In the genomic region with DNA sequence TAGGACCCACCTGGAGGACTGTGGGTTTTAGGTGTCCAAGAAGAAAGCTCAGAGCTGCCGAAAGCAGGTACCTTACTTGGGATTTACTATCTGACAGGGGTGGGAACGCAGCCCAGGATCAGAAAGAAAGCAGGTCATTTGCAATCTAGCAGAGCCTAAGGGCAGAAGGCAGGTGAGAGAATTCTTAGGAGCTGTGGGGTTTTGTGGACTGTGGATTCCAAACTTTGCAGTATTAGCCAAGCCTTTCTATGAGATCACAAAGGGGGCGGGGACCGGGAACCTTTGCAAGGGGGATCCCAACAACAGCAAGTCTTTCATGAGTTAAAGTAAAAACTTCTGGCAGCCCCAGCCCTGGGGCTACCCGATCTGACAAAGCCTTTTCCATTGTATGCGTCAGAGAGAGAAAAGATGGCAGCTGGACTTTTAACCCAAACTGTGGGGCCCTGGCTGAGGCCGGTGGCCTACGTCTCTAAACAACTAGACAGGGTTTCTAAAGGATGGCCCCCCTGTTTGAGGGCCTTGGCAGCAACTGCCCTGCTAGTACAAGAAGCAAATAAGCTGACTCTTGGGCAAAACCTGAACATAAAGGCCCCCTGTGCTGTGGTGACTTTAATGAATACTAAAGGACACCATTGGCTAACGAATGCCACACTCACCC, we compare ENCODE assay signal across 14 cellular contexts. TPM values are rescaled to one million over a fixed set of nuclear protein-coding genes. Genes with fewer than 3 reads are reported as not detected.
DNase-seq lines count a peak whose midpoint lies in the region; ATAC-seq, FAIRE-seq and TF ChIP-seq lines count a peak whose summit lies in the region.
"Not testable (repeated sequence)": the region's sequence is repeated elsewhere in the genome, so short reads cannot be mapped to it uniquely, and the experiment has no call there.
"Had no signal": no experiment of that assay in that cellular context is flagged by ENCODE, and none has a peak within 500 bp of the region (broad histone marks: within the 10 kb centered on the region; RNA-seq: fewer than 3 reads in every experiment).

No MANE protein-coding gene starts in this region.

- H3K9ac ChIP-seq in endodermal cell (ENCODE audit: extremely low read depth, low read length, poor library complexity, severe bottlenecking); neural progenitor cell: not testable (repeated sequence)
- H3K9ac ChIP-seq in HepG2 (ENCODE audit: insufficient read depth, low read depth, low read length), result peak overlapping the region; percentile 82

- not testable (repeated sequence) for H3K4me3 Mint-ChIP-seq in endodermal cell, neural progenitor cell

- H3K27ac ChIP-seq in endodermal cell (ENCODE audit: low read depth, low read length), result not testable (repeated sequence)
- H3K27ac ChIP-seq in HepG2 (ENCODE audit: extremely low read length, insufficient read depth, low read length), result peak overlapping the region; percentile 91
- peak overlapping the region; percentile 37 for H3K27ac ChIP-seq in neural progenitor cell

- not testable (repeated sequence) for H4K20me1 ChIP-seq in HepG2 (ENCODE audit: insufficient read depth, low read length); neural progenitor cell (ENCODE audit: low read depth)

- intact Hi-C loops in HepG2 (cut with micrococcal nuclease; ENCODE audit: unreplicated experiment), result loop anchor here (1.0 kb wide), 1 partner anchor 27 kb away; no protein-coding TSS in a partner anchor

- WGBS in endodermal cell (ENCODE audit: insufficient coverage in 1 of 2, insufficient read length in 1 of 2), 2 experiments, result 67 to 72% methylated on average over 3 to 9 of the region's 9 CpGs
- WGBS in HepG2 (ENCODE audit: low lambda C conversion rate), result 8% methylated on average over 9 of the region's 9 CpGs

- peaks cover 23% of the 10 kb centered on the region for H3K4me1 Mint-ChIP-seq in endodermal cell
- H3K4me1 Mint-ChIP-seq in neural progenitor cell, result peaks cover 25% of the 10 kb centered on the region

- not testable (repeated sequence) for H3K9me3 Mint-ChIP-seq in endodermal cell, neural progenitor cell

- H3K36me3 ChIP-seq in endodermal cell (ENCODE audit: control insufficient read depth, insufficient read depth, low read length); HepG2 (replicated peaks in 1 of 2; ENCODE audit: control insufficient read depth in 1 of 2, insufficient read depth in 2 of 2, low read length in 2 of 2); neural progenitor cell: not testable (repeated sequence)

- H3K79me2 ChIP-seq in HepG2 (ENCODE audit: insufficient read depth, low read length); neural progenitor cell (ENCODE audit: low read depth): not testable (repeated sequence)

- TF ChIP-seq POLR2A in HepG2 (IDR thresholded peaks at IDR 0.05; ENCODE audit: insufficient read depth in 1 of 2, low read depth in 2 of 2, low read length in 2 of 2), result not testable (repeated sequence)

- not testable (repeated sequence) for TF ChIP-seq CTCF in endodermal cell (conservative IDR thresholded peaks at IDR 0.05); HepG2 (CRISPR knock-in tag; IDR thresholded peaks at IDR 0.05); neural progenitor cell (IDR thresholded peaks at IDR 0.05)

- H3K27me3 Mint-ChIP-seq in endodermal cell (ENCODE audit: insufficient read depth); neural progenitor cell (ENCODE audit: insufficient read depth, low read depth): not testable (repeated sequence)

- H3K9me3 ChIP-seq in endodermal cell (ENCODE audit: control insufficient read depth, low read length); HepG2 (ENCODE audit: low read length); neural progenitor cell (ENCODE audit: low read depth): not testable (repeated sequence)

- H3K27me3 ChIP-seq in endodermal cell (ENCODE audit: control insufficient read depth, insufficient read depth, low read length, poor library complexity, severe bottlenecking); HepG2 (ENCODE audit: control insufficient read depth in 1 of 2, insufficient read depth in 2 of 2, low read length in 2 of 2); neural progenitor cell: not testable (repeated sequence)

- FAIRE-seq in HepG2 (lab: Jason Lieb, UNC), result peak; percentile 61

- BruUV-seq in HepG2 (replicated peaks; lab: Mats Ljungman, UMichigan), result TSS peak; percentile 81

- DNase-seq in EH (ENCODE audit: low read depth), result peak; percentile 17
- peak; percentile 16 for DNase-seq in NCI-H226
- peak; percentile 64 for DNase-seq in SK-MEL-5 (ENCODE audit: low read depth, low spot score)
- DNase-seq in endodermal cell; neural progenitor cell (ENCODE audit: low spot score): not testable (repeated sequence)
- DNase-seq in foreskin melanocyte, result peak; percentile 58
- peak; percentile 78 for DNase-seq in HepG2 (ENCODE audit: low spot score)

- not testable (repeated sequence) for H3K4me1 ChIP-seq in endodermal cell (ENCODE audit: control insufficient read depth, insufficient read depth, low read length)
- H3K4me1 ChIP-seq in HepG2 (ENCODE audit: insufficient read depth, low read length) (peaks cover 46% of the 10 kb centered on the region), neural progenitor cell (peaks cover 31% of the 10 kb centered on the region)

- peak; percentile 23; the same call in 1 of the 3 replicates for ATAC-seq in HepG2

- not testable (repeated sequence) for H3K36me3 Mint-ChIP-seq in endodermal cell (ENCODE audit: low read depth); neural progenitor cell

- not testable (repeated sequence) for H3K4me3 ChIP-seq in endodermal cell (ENCODE audit: low read length); neural progenitor cell
- peak overlapping the region in 2 of 3 experiments; percentile 23 to 50; a peak in 3 of 6 replicates for H3K4me3 ChIP-seq in HepG2 (replicated peaks in 1 of 3; ENCODE audit: insufficient read depth in 1 of 3, low read depth in 2 of 3, low read length in 3 of 3)

- POLR2A ChIA-PET in HepG2 (lab: Yijun Ruan, JAX), result interaction anchor here (1.3 to 1.8 kb wide), 3 partner anchors 33 to 59 kb away, joined by 4 to 6 read pairs (median 6); no protein-coding TSS in a partner anchor

- H2AFZ ChIP-seq in HepG2 (ENCODE audit: low read length), result not testable (repeated sequence)
- peak overlapping the region; percentile 63 for H2AFZ ChIP-seq in neural progenitor cell (replicated peaks)

- TF ChIP-seq RAD21 in HepG2 (CRISPR knock-in tag; IDR thresholded peaks at IDR 0.05), result not testable (repeated sequence)

- H3K4me2 ChIP-seq in HepG2 (ENCODE audit: low read depth, low read length) (peak overlapping the region; percentile 72), neural progenitor cell (peak overlapping the region; percentile 54)

- not testable (repeated sequence) for H3F3A ChIP-seq in neural progenitor cell (ENCODE audit: low read depth)

- CTCF ChIA-PET in HepG2 (lab: Yijun Ruan, JAX; ENCODE audit: low intra/inter-chr PET ratio, low total read pairs), result not testable (repeated sequence)

- TF ChIP-seq EP300 in HepG2 (IDR thresholded peaks at IDR 0.05; ENCODE audit: low read depth in 2 of 2, low read length in 2 of 2); HepG2 (CRISPR knock-in tag; IDR thresholded peaks at IDR 0.05; ENCODE audit: borderline replicate concordance): not testable (repeated sequence)

- in situ Hi-C loops in SK-MEL-5 (cut with HindIII; ENCODE audit: low pct_unique_long_range_greater_than_20kb, low sequenced_read_pairs); HepG2 (cut with HindIII; ENCODE audit: extremely low pct_ligation_motif_present, low pct_unique_long_range_greater_than_20kb): not testable (repeated sequence)

- H3K27ac Mint-ChIP-seq in endodermal cell, result peak overlapping the region; percentile 74
- H3K27ac Mint-ChIP-seq in neural progenitor cell, result not testable (repeated sequence)

RNA-seq across cellular contexts. Expression of a gene that starts 37.4 kb away (rescaled TPM):
- not detected in 2 replicates for total RNA-seq in SK-MEL-5 (2014; rRNA removed; shearing (Covaris generic))
- 0.05 and 0.33 TPM in 2 replicates for polyA plus RNA-seq in SK-MEL-5 (2015; cell fraction: cytosol; rRNA removed)
- polyA plus RNA-seq in SK-MEL-5 (2015; cell fraction: nucleus; rRNA removed), result 0.99 and 3.8 TPM in 2 replicates
- total RNA-seq in endodermal cell (1 to 10 TPM; 5.3 to 7.9 TPM), HepG2 (2016; rRNA removed; fragmentation: Illumina TruSeq; extraction: Trizol) (36.2 and 38.1 TPM in 2 replicates), neural progenitor cell (ENCODE audit: low replicate concordance) (0.22 and 0.37 TPM in 2 replicates)
- polyA plus RNA-seq in endodermal cell (2013, experiment 1 of 2), result 19.1 TPM
- polyA plus RNA-seq in endodermal cell (2013, experiment 2 of 2), result 22.6 TPM
- 18.7 and 20.4 TPM in 2 replicates for total RNA-seq in HepG2 (2016; cell fraction: cytosol; rRNA removed; fragmentation: Illumina TruSeq; extraction: Trizol; ENCODE audit: low read depth)
- total RNA-seq in HepG2 (2016; cell fraction: insoluble cytoplasmic fraction; rRNA removed; fragmentation: Illumina TruSeq; extraction: Trizol), result 34.9 and 39.3 TPM in 2 replicates
- total RNA-seq in HepG2 (2016; cell fraction: membrane; rRNA removed; fragmentation: Illumina TruSeq; extraction: Trizol), result 36.1 and 39.1 TPM in 2 replicates
- total RNA-seq in HepG2 (2016; cell fraction: nucleus; rRNA removed; fragmentation: Illumina TruSeq; extraction: Trizol), result 27.0 and 32.8 TPM in 2 replicates
- 125 and 136 TPM in 2 replicates for polyA plus RNA-seq in HepG2 (2011; rRNA removed)
- 88.0 and 109 TPM in 2 replicates for polyA plus RNA-seq in HepG2 (2011; cell fraction: cytosol; rRNA removed)
- polyA plus RNA-seq in HepG2 (2011; cell fraction: nucleus; rRNA removed), result 335 and 419 TPM in 2 replicates
- 46.9 and 59.9 TPM in 2 replicates for polyA plus RNA-seq in HepG2 (2012)
- 25.2 and 30.9 TPM in 2 replicates for polyA plus RNA-seq in HepG2 (2016; cell fraction: cytosol; fragmentation: Illumina TruSeq; extraction: Trizol; ENCODE audit: low read depth)
- 49.3 and 54.5 TPM in 2 replicates for polyA plus RNA-seq in HepG2 (2016; cell fraction: insoluble cytoplasmic fraction; fragmentation: Illumina TruSeq; extraction: Trizol; ENCODE audit: low read depth)
- 43.5 and 51.8 TPM in 2 replicates for polyA plus RNA-seq in HepG2 (2016; cell fraction: membrane; fragmentation: Illumina TruSeq; extraction: Trizol; ENCODE audit: low read depth)
- polyA plus RNA-seq in HepG2 (2016; cell fraction: nucleus; fragmentation: Illumina TruSeq; extraction: Trizol; ENCODE audit: insufficient read depth, low read depth), result 77.3 and 79.0 TPM in 2 replicates
- 2.2 and 130 TPM in 2 replicates for polyA minus RNA-seq in HepG2 (2011; rRNA and poly(A)+ RNA removed; ENCODE audit: low replicate concordance)
- polyA minus RNA-seq in HepG2 (2011; cell fraction: cytosol; rRNA and poly(A)+ RNA removed), result 39.6 and 44.4 TPM in 2 replicates
- polyA minus RNA-seq in HepG2 (2011; cell fraction: nucleus; rRNA and poly(A)+ RNA removed), result 64.2 and 69.1 TPM in 2 replicates
- total RNA-seq: Calu3; CD4-positive, alpha-beta memory T cell had no signal
- polyA plus RNA-seq: CD14-positive monocyte; CD4-positive, alpha-beta memory T cell had no signal

RNA-seq across cellular contexts. Expression of a gene that starts 51.6 kb away (rescaled TPM):
- total RNA-seq in SK-MEL-5 (2014; rRNA removed; shearing (Covaris generic)), result not detected in 2 replicates
- not detected in 2 replicates for polyA plus RNA-seq in SK-MEL-5 (2015; cell fraction: cytosol; rRNA removed)
- not detected in 2 replicates for polyA plus RNA-seq in SK-MEL-5 (2015; cell fraction: nucleus; rRNA removed)
- not detected for total RNA-seq in endodermal cell
- polyA plus RNA-seq in endodermal cell (2013, experiment 1 of 2), result not detected
- not detected for polyA plus RNA-seq in endodermal cell (2013, experiment 2 of 2)
- total RNA-seq in HepG2 (2016; rRNA removed; fragmentation: Illumina TruSeq; extraction: Trizol), result not detected in 2 replicates
- total RNA-seq in HepG2 (2016; cell fraction: cytosol; rRNA removed; fragmentation: Illumina TruSeq; extraction: Trizol; ENCODE audit: low read depth), result not detected in 2 replicates
- total RNA-seq in HepG2 (2016; cell fraction: insoluble cytoplasmic fraction; rRNA removed; fragmentation: Illumina TruSeq; extraction: Trizol), result not detected in 2 replicates
- total RNA-seq in HepG2 (2016; cell fraction: membrane; rRNA removed; fragmentation: Illumina TruSeq; extraction: Trizol), result not detected in 2 replicates
- not detected in 2 replicates for total RNA-seq in HepG2 (2016; cell fraction: nucleus; rRNA removed; fragmentation: Illumina TruSeq; extraction: Trizol)
- not detected in 2 replicates for polyA plus RNA-seq in HepG2 (2011; rRNA removed)
- polyA plus RNA-seq in HepG2 (2011; cell fraction: cytosol; rRNA removed), result not detected in 2 replicates
- not detected in 2 replicates for polyA plus RNA-seq in HepG2 (2011; cell fraction: nucleus; rRNA removed)
- polyA plus RNA-seq in HepG2 (2012), result not detected in 2 replicates
- not detected in 2 replicates for polyA plus RNA-seq in HepG2 (2016; cell fraction: cytosol; fragmentation: Illumina TruSeq; extraction: Trizol; ENCODE audit: low read depth)
- not detected in 2 replicates for polyA plus RNA-seq in HepG2 (2016; cell fraction: insoluble cytoplasmic fraction; fragmentation: Illumina TruSeq; extraction: Trizol; ENCODE audit: low read depth)
- not detected in 2 replicates for polyA plus RNA-seq in HepG2 (2016; cell fraction: membrane; fragmentation: Illumina TruSeq; extraction: Trizol; ENCODE audit: low read depth)
- not detected in 2 replicates for polyA plus RNA-seq in HepG2 (2016; cell fraction: nucleus; fragmentation: Illumina TruSeq; extraction: Trizol; ENCODE audit: insufficient read depth, low read depth)
- polyA minus RNA-seq in HepG2 (2011; rRNA and poly(A)+ RNA removed; ENCODE audit: low replicate concordance), result not detected in 2 replicates
- not detected in 2 replicates for polyA minus RNA-seq in HepG2 (2011; cell fraction: cytosol; rRNA and poly(A)+ RNA removed)
- not detected in 2 replicates for polyA minus RNA-seq in HepG2 (2011; cell fraction: nucleus; rRNA and poly(A)+ RNA removed)
- total RNA-seq in neural progenitor cell (ENCODE audit: low replicate concordance), result not detected in 2 replicates
- total RNA-seq: A673; Calu3; CD4-positive, alpha-beta memory T cell; H1; H9 had no signal
- polyA plus RNA-seq: AG04450; CD14-positive monocyte; CD4-positive, alpha-beta memory T cell; H1 had no signal
